In the genomic region with DNA sequence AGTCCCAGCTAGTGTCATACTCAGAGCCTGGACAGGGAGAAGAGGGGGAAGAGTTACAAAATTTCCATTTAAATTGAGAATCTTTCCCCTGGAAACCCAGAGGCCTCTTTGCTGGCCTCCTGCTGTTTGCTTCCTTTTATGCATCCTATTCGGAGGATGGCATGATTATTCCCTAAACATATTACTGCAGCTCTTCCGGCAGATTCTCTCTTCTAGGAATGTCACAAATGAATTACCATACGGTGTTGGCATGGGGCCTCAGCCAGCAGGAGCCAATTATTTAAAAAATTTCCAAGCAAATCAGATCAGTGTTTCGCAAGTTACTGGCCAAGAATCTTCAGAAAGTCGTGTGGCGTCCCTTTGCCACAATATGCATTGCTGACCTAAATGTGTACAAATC, we compare ENCODE assay signal across 17 cellular contexts.
"Had no signal": no experiment of that assay in that cellular context is flagged by ENCODE, and none has a peak within 500 bp of the region (broad histone marks: within the 10 kb centered on the region; RNA-seq: fewer than 3 reads in every experiment).

No MANE protein-coding gene starts in this region.

- H3K27me3 ChIP-seq: uterus had no signal

- H3K9me3 Mint-ChIP-seq: effector memory CD8-positive, alpha-beta T cell; natural killer cell had no signal

- H3K27ac Mint-ChIP-seq: activated naive CD4-positive, alpha-beta T cell treated with anti-CD3 and anti-CD28 coated beads for 36 hours; effector memory CD8-positive, alpha-beta T cell; natural killer cell; T-helper 17 cell; WTC11 had no signal

- DNase-seq: activated CD4-positive, alpha-beta T cell treated with anti-CD3 and anti-CD28 coated beads for 48 hours; activated naive CD4-positive, alpha-beta T cell treated with anti-CD3 and anti-CD28 coated beads for 36 hours; caudate nucleus; cortex of kidney; effector memory CD8-positive, alpha-beta T cell; mammary epithelial cell; mucosa of descending colon; natural killer cell; stimulated activated CD4-positive, alpha-beta T cell treated with anti-CD3 and anti-CD28 coated beads, Interleukin-4, amount 100 ng/mL, for 1 hour; stimulated activated CD8-positive, alpha-beta memory T cell treated with anti-CD3 and anti-CD28 coated beads, Interleukin-4, amount 100 ng/mL, for 48 hours; stimulated activated naive CD8-positive, alpha-beta T cell treated with anti-CD3 and anti-CD28 coated beads, Interleukin-15, Interleukin-2, amounts not matched to agents 100 U/mL and 50 U/mL, for 24 hours; T-helper 17 cell; uterus had no signal

- H3K4me1 ChIP-seq: uterus had no signal

- ATAC-seq: effector memory CD8-positive, alpha-beta T cell; mucosa of descending colon; natural killer cell; stimulated activated naive CD8-positive, alpha-beta T cell treated with anti-CD3 and anti-CD28 coated beads, Interleukin-15, Interleukin-2, amounts not matched to agents 100 U/mL and 50 U/mL, for 24 hours; T-helper 17 cell; WTC11 had no signal

- H3K9me3 ChIP-seq: uterus had no signal

- H3K4me3 ChIP-seq: mucosa of descending colon, thoracic aorta, uterus had no signal

- H3K4me1 Mint-ChIP-seq: natural killer cell, T-helper 17 cell had no signal

- FAIRE-seq: islet of Langerhans had no signal

- H3K36me3 ChIP-seq: thoracic aorta, uterus had no signal

- H3K27ac ChIP-seq: epithelial cell of prostate, thoracic aorta, uterus had no signal

- H3K4me3 Mint-ChIP-seq: activated naive CD4-positive, alpha-beta T cell treated with anti-CD3 and anti-CD28 coated beads for 36 hours; effector memory CD8-positive, alpha-beta T cell; natural killer cell; T-helper 17 cell; WTC11 had no signal
